11 cellular contexts compared by ENCODE assay signal in genomic region chr3:25235471-25235870, GRCh38.
"Had no signal": no experiment of that assay in that cellular context is flagged by ENCODE, and none has a peak within 500 bp of the region (broad histone marks: within the 10 kb centered on the region; RNA-seq: fewer than 3 reads in every experiment).

No MANE protein-coding gene starts in this region.

- H3K27me3 ChIP-seq: cardiac muscle cell, gastrocnemius medialis, thyroid gland, vagina had no signal

- H3K4me1 ChIP-seq: gastrocnemius medialis had no signal

- H3K27ac ChIP-seq: cardiac muscle cell, coronary artery, gastrocnemius medialis, skin epidermis, thyroid gland, vagina had no signal

- H3K9me3 ChIP-seq: gastrocnemius medialis, thyroid gland, vagina had no signal

- H3K36me3 ChIP-seq: cardiac muscle cell, gastrocnemius medialis, thyroid gland, vagina had no signal

- H3K4me3 ChIP-seq: cardiac muscle cell, coronary artery, gastrocnemius medialis, skin epidermis, thyroid gland, vagina had no signal

- ATAC-seq: gastrocnemius medialis had no signal

- DNase-seq: activated T-cell treated with anti-CD3 and anti-CD28 coated beads, Interleukin-2, amount 50 U/mL, for 1 hour; anterior cingulate cortex; effector CD4-positive, alpha-beta T cell; gastrocnemius medialis; midbrain; T-helper 2 cell; thyroid gland had no signal
